In genomic region chr3:27714692-27715453, GRCh38 we compare ENCODE assay signal across 9 cellular contexts. TPM values are rescaled to one million over a fixed set of nuclear protein-coding genes. Genes with fewer than 3 reads are reported as not detected.
DNase-seq lines count a peak whose midpoint lies in the region; ATAC-seq and TF ChIP-seq lines count a peak whose summit lies in the region.
"Had no signal": no experiment of that assay in that cellular context is flagged by ENCODE, and none has a peak within 500 bp of the region (broad histone marks: within the 10 kb centered on the region; RNA-seq: fewer than 3 reads in every experiment).

No MANE protein-coding gene starts in this region.

- ATAC-seq in activated T-cell treated with anti-CD3 and anti-CD28 coated beads, Interleukin-2, amount 50 U/mL, for 4 hours, result peak; percentile 18 to 32
- peak; percentile 13 for ATAC-seq in activated CD8-positive, alpha-beta memory T cell treated with anti-CD3 and anti-CD28 coated beads, Interleukin-2, amount 10 ng/mL, durations not matched to agents 7 days and 5 days
- no peak for ATAC-seq in GM18520 (IDR thresholded peaks at IDR 0.05; ENCODE audit: unreplicated experiment)

- H3K36me3 ChIP-seq in stomach, result no peaks in the 10 kb centered on the region

- no peak for DNase-seq in activated T-cell treated with anti-CD3 and anti-CD28 coated beads, Interleukin-2, amount 50 U/mL, for 4 hours
- DNase-seq in activated T-cell treated with anti-CD3 and anti-CD28 coated beads, Interleukin-2, amount 50 U/mL, for 1 hour, result no peak
- peak; percentile 54 for DNase-seq in activated CD8-positive, alpha-beta memory T cell treated with anti-CD3 and anti-CD28 coated beads, Interleukin-2, amount 10 ng/mL, durations not matched to agents 7 days and 5 days
- DNase-seq in iPS-NIHi11 (ENCODE audit: low spot score), result peak; percentile 39
- DNase-seq in stomach, result peak; percentile 58
- no peak for DNase-seq in germinal center (ENCODE audit: low spot score)
- DNase-seq in amniotic stem cell (lab: John Stamatoyannopoulos, UW), result no peak
- DNase-seq: GDM1 had no signal

- H3K9me3 Mint-ChIP-seq in activated T-cell treated with anti-CD3 and anti-CD28 coated beads, Interleukin-2, amount 50 U/mL, for 4 hours, result no peaks in the 10 kb centered on the region
- no peaks in the 10 kb centered on the region for H3K9me3 Mint-ChIP-seq in activated CD8-positive, alpha-beta memory T cell treated with anti-CD3 and anti-CD28 coated beads, Interleukin-2, amount 10 ng/mL, durations not matched to agents 7 days and 5 days (ENCODE audit: low read depth)

- peak overlapping the region in 3 of 4 donors; percentile 4 to 68 (median 28) for H3K4me3 ChIP-seq in stomach

- H3K27ac Mint-ChIP-seq in activated CD8-positive, alpha-beta memory T cell treated with anti-CD3 and anti-CD28 coated beads, Interleukin-2, amount 10 ng/mL, durations not matched to agents 7 days and 5 days, result peak overlapping the region; percentile 90

- TF ChIP-seq POLR2A in stomach (IDR thresholded peaks at IDR 0.05), result no peak

- no peak overlapping the region for H3K27ac ChIP-seq in stomach

- no peaks in the 10 kb centered on the region for H3K9me3 ChIP-seq in stomach

- CTCF ChIA-PET in activated CD8-positive, alpha-beta memory T cell treated with anti-CD3 and anti-CD28 coated beads, Interleukin-2, amount 10 ng/mL, durations not matched to agents 7 days and 5 days (lab: Charles Lee), result interaction anchor here (0.9 to 9.6 kb wide), 4 partner anchors 13 to 612 kb away, joined by 3 to 82 read pairs (median 6); no protein-coding TSS in a partner anchor

- intact Hi-C loops in stomach (cut with DNase I; ENCODE audit: low total_unique reads), result loop anchor here (10.0 kb wide), 1 partner anchor 600 kb away; no protein-coding TSS in a partner anchor

- no peak for TF ChIP-seq EP300 in stomach (IDR thresholded peaks at IDR 0.05)

- H3K4me1 ChIP-seq in stomach, result peaks cover 24 to 40% (median 33%) of the 10 kb centered on the region in 4 donors

- H3K4me1 Mint-ChIP-seq in activated T-cell treated with anti-CD3 and anti-CD28 coated beads, Interleukin-2, amount 50 U/mL, for 4 hours (ENCODE audit: low read depth), result peaks cover 29% of the 10 kb centered on the region
- peaks cover 38% of the 10 kb centered on the region for H3K4me1 Mint-ChIP-seq in activated CD8-positive, alpha-beta memory T cell treated with anti-CD3 and anti-CD28 coated beads, Interleukin-2, amount 10 ng/mL, durations not matched to agents 7 days and 5 days

- H3K4me3 Mint-ChIP-seq in activated T-cell treated with anti-CD3 and anti-CD28 coated beads, Interleukin-2, amount 50 U/mL, for 4 hours, result peak overlapping the region; percentile 86
- peak overlapping the region; percentile 86 for H3K4me3 Mint-ChIP-seq in activated CD8-positive, alpha-beta memory T cell treated with anti-CD3 and anti-CD28 coated beads, Interleukin-2, amount 10 ng/mL, durations not matched to agents 7 days and 5 days

- TF ChIP-seq CTCF in stomach (IDR thresholded peaks at IDR 0.05), result no peak

- WGBS in stomach, 5 donors, result 4 to 11% (median 5%) methylated on average over 36 to 52 of the region's 52 CpGs

- peaks cover 5% of the 10 kb centered on the region for H3K36me3 Mint-ChIP-seq in activated T-cell treated with anti-CD3 and anti-CD28 coated beads, Interleukin-2, amount 50 U/mL, for 4 hours (ENCODE audit: insufficient read depth)
- H3K36me3 Mint-ChIP-seq in activated CD8-positive, alpha-beta memory T cell treated with anti-CD3 and anti-CD28 coated beads, Interleukin-2, amount 10 ng/mL, durations not matched to agents 7 days and 5 days, result peaks cover 20% of the 10 kb centered on the region

- H3K27me3 Mint-ChIP-seq in activated T-cell treated with anti-CD3 and anti-CD28 coated beads, Interleukin-2, amount 50 U/mL, for 4 hours (ENCODE audit: low read depth), result peaks cover 48% of the 10 kb centered on the region
- H3K27me3 Mint-ChIP-seq in activated CD8-positive, alpha-beta memory T cell treated with anti-CD3 and anti-CD28 coated beads, Interleukin-2, amount 10 ng/mL, durations not matched to agents 7 days and 5 days, result peaks cover 37% of the 10 kb centered on the region

- peaks cover 7 to 82% (median 50%) of the 10 kb centered on the region in 3 donors for H3K27me3 ChIP-seq in stomach

RNA-seq across cellular contexts. Expression of gene EOMES, which starts 7.2 kb away (rescaled TPM):
- total RNA-seq in activated T-cell treated with anti-CD3 and anti-CD28 coated beads, Interleukin-2, amount 50 U/mL, for 4 hours, result 1 to 10 TPM; 2.7 to 7.3 (median 6.1) TPM
- 10 to 100 TPM in 1 of 2 experiments, 1 to 10 TPM in 1; 7.3 to 12.5 TPM for total RNA-seq in activated CD8-positive, alpha-beta memory T cell treated with anti-CD3 and anti-CD28 coated beads, Interleukin-2, amount 10 ng/mL, durations not matched to agents 7 days and 5 days
- under 1 TPM in 2 of 5 donors, not detected in 3; 0.55 to 0.58 TPM for total RNA-seq in stomach
- polyA plus RNA-seq in stomach, result under 1 TPM in 2 of 3 donors, not detected in 1; 0.10 to 0.12 TPM

Comparison
In these comparisons a context has a peak if more than half of its experiments do, and no peak if none do; other contexts are left out.
1. DNase-seq: peak in activated CD8-positive, alpha-beta memory T cell treated with anti-CD3 and anti-CD28 coated beads, Interleukin-2, amount 10 ng/mL, durations not matched to agents 7 days and 5 days (single experiment), iPS-NIHi11 (single experiment) and stomach (single experiment); none in activated T-cell treated with anti-CD3 and anti-CD28 coated beads, Interleukin-2, amount 50 U/mL, for 4 hours (single experiment), activated T-cell treated with anti-CD3 and anti-CD28 coated beads, Interleukin-2, amount 50 U/mL, for 1 hour (single experiment), germinal center (single experiment) and amniotic stem cell (single experiment).